Comparison of ENCODE assay signal across 8 cellular contexts in genomic region chr5:180090769-180091546, GRCh38. TPM values are rescaled to one million over a fixed set of nuclear protein-coding genes. Genes with fewer than 3 reads are reported as not detected.
DNase-seq lines count a peak whose midpoint lies in the region; ATAC-seq and TF ChIP-seq lines count a peak whose summit lies in the region.

No MANE protein-coding gene starts in this region.

- H3K4me1 ChIP-seq in BLaER1 (peaks cover 48% of the 10 kb centered on the region), RWPE2 (ENCODE audit: insufficient read depth, poor library complexity, severe bottlenecking) (no peaks in the 10 kb centered on the region), ectodermal cell (ENCODE audit: control insufficient read depth, insufficient read depth, low read length) (no peaks in the 10 kb centered on the region), mucosa of descending colon (ENCODE audit: low read depth) (peaks cover 4% of the 10 kb centered on the region)

- ATAC-seq in RWPE2 (ENCODE audit: low read depth) (peak; percentile 53), mucosa of descending colon (peak; percentile 78), omental fat pad (ENCODE audit: low FRiP score) (no peak), HG02870 (IDR thresholded peaks at IDR 0.05; ENCODE audit: unreplicated experiment) (no peak)

- peak overlapping the region; percentile 94 for H3K27ac ChIP-seq in BLaER1
- no peak overlapping the region for H3K27ac ChIP-seq in RWPE2 (ENCODE audit: poor library complexity, severe bottlenecking)
- peak overlapping the region; percentile 69 for H3K27ac ChIP-seq in ectodermal cell (ENCODE audit: insufficient read depth, low read depth, low read length, poor library complexity, severe bottlenecking)

- peak overlapping the region; percentile 90 for H3K4me2 ChIP-seq in BLaER1

- H4K20me1 ChIP-seq in BLaER1: no peaks in the 10 kb centered on the region

- H3K36me3 ChIP-seq in BLaER1 (no peaks in the 10 kb centered on the region), RWPE2 (ENCODE audit: low read depth) (no peaks in the 10 kb centered on the region), ectodermal cell (ENCODE audit: control insufficient read depth, insufficient read depth, low read length) (no peaks in the 10 kb centered on the region), mucosa of descending colon (ENCODE audit: low read depth) (no peaks in the 10 kb centered on the region)

- peak; percentile 67 for TF ChIP-seq CTCF in RWPE2 (IDR thresholded peaks at IDR 0.05; ENCODE audit: poor library complexity, severe bottlenecking)
- TF ChIP-seq CTCF in mucosa of descending colon (IDR thresholded peaks at IDR 0.05): no peak
- TF ChIP-seq CTCF in omental fat pad (IDR thresholded peaks at IDR 0.05): no peak

- H3K27me3 ChIP-seq in BLaER1: no peaks in the 10 kb centered on the region
- H3K27me3 ChIP-seq in RWPE2 (ENCODE audit: insufficient read depth, poor library complexity, severe bottlenecking): no peaks in the 10 kb centered on the region
- H3K27me3 ChIP-seq in ectodermal cell (ENCODE audit: control insufficient read depth, insufficient read depth, low read length, poor library complexity, severe bottlenecking): no peaks in the 10 kb centered on the region

- 20 to 24% methylated on average over 12 to 14 of the region's 17 CpGs for whole genome bisulfite sequencing in ectodermal cell, 2 experiments

- peaks cover 7% of the 10 kb centered on the region; the same call in 1 of the 2 replicates for H3K9me3 ChIP-seq in BLaER1
- H3K9me3 ChIP-seq in RWPE2 (ENCODE audit: severe bottlenecking): no peaks in the 10 kb centered on the region
- no peaks in the 10 kb centered on the region for H3K9me3 ChIP-seq in ectodermal cell (ENCODE audit: control insufficient read depth, low read length)
- H3K9me3 ChIP-seq in mucosa of descending colon: no peaks in the 10 kb centered on the region

- DNase-seq in HK-2 (ENCODE audit: unreplicated experiment) (peak; percentile 14), RWPE2 (ENCODE audit: low spot score) (no peak), mucosa of descending colon (peak; percentile 50 to 63 (median 54)), omental fat pad (ENCODE audit: low spot score) (no peak), NCI-H1436 treated with DMSO at 0.1 percent for 48 hours (lab: John Stamatoyannopoulos, UW) (no peak)

- H3K4me3 ChIP-seq in BLaER1: peak overlapping the region; percentile 64
- H3K4me3 ChIP-seq in RWPE2 (ENCODE audit: severe bottlenecking): peak overlapping the region; percentile 30
- no peak overlapping the region for H3K4me3 ChIP-seq in ectodermal cell (ENCODE audit: insufficient read depth, low read depth, low read length)
- no peak overlapping the region for H3K4me3 ChIP-seq in mucosa of descending colon

- intact Hi-C loops in mucosa of descending colon (cut with DNase I, micrococcal nuclease): no loop called here

- H3K9ac ChIP-seq in BLaER1: peak overlapping the region; percentile 78

RNA-seq across cellular contexts. Expression of gene RNF130, which starts 19.4 kb away (rescaled TPM):
- polyA plus RNA-seq in ectodermal cell (2013, experiment 1 of 4): 106 TPM
- 108 TPM for polyA plus RNA-seq in ectodermal cell (2013, experiment 2 of 4)
- polyA plus RNA-seq in ectodermal cell (2013, experiment 3 of 4): 105 TPM
- polyA plus RNA-seq in ectodermal cell (2013, experiment 4 of 4): 119 TPM
- total RNA-seq in mucosa of descending colon (10 to 100 TPM; 36.1 to 75.7 (median 56.1) TPM), omental fat pad (100 to 1,000 TPM; 150 to 170 (median 167) TPM)

Comparison
In these comparisons a context has a peak if more than half of its experiments do, and no peak if none do; other contexts are left out.
1. H3K4me3 ChIP-seq: peak in BLaER1 (single experiment) and RWPE2 (single experiment); none in ectodermal cell (single experiment) and mucosa of descending colon (single experiment).
2. DNase-seq: peak in HK-2 (single experiment) and mucosa of descending colon (3 of 3); none in RWPE2 (single experiment), omental fat pad (single experiment) and NCI-H1436 treated with DMSO at 0.1 percent for 48 hours (single experiment).
3. ATAC-seq: peak in RWPE2 (single experiment) and mucosa of descending colon (single experiment); none in omental fat pad (single experiment) and HG02870 (single experiment).